13 cellular contexts compared by ENCODE assay signal in the genomic region with DNA sequence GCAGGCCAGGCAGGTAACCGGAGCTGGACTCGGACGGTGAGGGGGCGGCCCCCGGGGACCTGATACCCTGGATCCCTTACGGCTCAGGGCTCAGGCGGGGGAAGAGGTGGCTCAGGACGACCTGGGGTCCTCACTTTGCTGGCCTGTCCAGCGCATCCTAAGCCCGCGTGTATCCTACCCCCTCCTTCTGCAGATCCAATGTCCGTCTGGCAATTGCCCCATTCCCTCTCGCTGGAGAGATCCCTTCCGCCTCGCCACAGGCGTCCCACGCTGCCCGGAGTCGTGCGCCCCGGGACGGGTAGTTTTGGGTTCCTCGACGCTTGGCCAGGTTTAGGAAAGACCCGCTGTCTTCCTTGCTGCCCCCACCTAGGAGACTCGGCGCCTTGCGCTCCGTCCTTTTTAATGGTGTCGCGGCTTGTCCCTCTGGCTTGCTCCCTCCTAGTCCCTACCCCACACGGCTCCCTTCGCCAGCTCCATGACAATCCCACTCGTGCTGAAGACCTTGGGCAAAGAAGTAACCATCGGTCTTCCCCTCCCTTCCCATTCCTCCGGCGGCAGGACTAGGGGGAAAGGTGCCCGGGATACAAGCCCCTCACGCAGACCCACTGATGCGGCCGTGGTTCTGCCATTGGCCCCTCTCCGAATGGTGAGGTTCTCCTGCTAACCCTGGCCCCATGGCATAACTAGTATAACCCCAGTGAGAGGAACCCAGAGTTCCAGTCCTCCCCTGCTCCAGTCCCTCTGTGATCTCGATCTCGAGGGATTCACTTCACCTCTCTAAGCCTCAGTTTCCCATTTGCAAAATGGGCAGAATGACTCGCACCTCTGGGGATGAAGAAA.
DNase-seq lines count a peak whose midpoint lies in the region; ATAC-seq and TF ChIP-seq lines count a peak whose summit lies in the region.
"Had no signal": no experiment of that assay in that cellular context is flagged by ENCODE, and none has a peak within 500 bp of the region (broad histone marks: within the 10 kb centered on the region; RNA-seq: fewer than 3 reads in every experiment).

No MANE protein-coding gene starts in this region.

- DNase-seq in NCI-H748 (lab: John Stamatoyannopoulos, UW; ENCODE audit: unreplicated experiment) (peak; percentile 41), NCI-H748 treated with DMSO at 0.1 percent for 48 hours (lab: John Stamatoyannopoulos, UW) (no peak), activated B cell treated with CpG ODN at 0.5 μM for 24 hours (no peak), gastrocnemius medialis (no peak), lower leg skin (ENCODE audit: low spot score in 2 of 2) (no peak)
- DNase-seq: 8988T; effector CD4-positive, alpha-beta T cell; KG1; NCI-H226 had no signal

- H3K9me3 Mint-ChIP-seq in activated B cell treated with CpG ODN at 0.5 μM for 24 hours: no peaks in the 10 kb centered on the region

- H3K36me3 ChIP-seq in gastrocnemius medialis: no peaks in the 10 kb centered on the region
- H3K36me3 ChIP-seq: SJSA1 had no signal

- WGBS in lower leg skin, 2 donors: 4 to 5% methylated on average over 38 to 40 of the region's 45 CpGs

- peaks cover 33 to 38% of the 10 kb centered on the region in 2 donors for H3K4me1 ChIP-seq in gastrocnemius medialis

- H3K9me3 ChIP-seq in gastrocnemius medialis: no peaks in the 10 kb centered on the region

- no peak for ATAC-seq in activated B cell treated with CpG ODN at 0.5 μM for 24 hours (ENCODE audit: low read depth)
- ATAC-seq in gastrocnemius medialis: no peak
- ATAC-seq in HG02798 (IDR thresholded peaks at IDR 0.05; ENCODE audit: poor library complexity, unreplicated experiment): no peak
- no peak for ATAC-seq in HG02840 (IDR thresholded peaks at IDR 0.05; ENCODE audit: low FRiP score, unreplicated experiment)

- CTCF ChIA-PET in activated B cell treated with CpG ODN at 0.5 μM for 24 hours (lab: Charles Lee): no interaction called here

- H3K4me3 Mint-ChIP-seq in activated B cell treated with CpG ODN at 0.5 μM for 24 hours: peak overlapping the region; percentile 81

- in situ Hi-C loops in gastrocnemius medialis (cut with MboI; ENCODE audit: low sequenced_read_pairs in 4 of 4): no loop called here

- H3K27ac ChIP-seq in gastrocnemius medialis: no peak overlapping the region
- H3K27ac ChIP-seq: SJSA1 had no signal

- POLR2A ChIA-PET in activated B cell treated with CpG ODN at 0.5 μM for 24 hours (lab: Charles Lee): no interaction called here

- intact Hi-C loops in activated B cell treated with CpG ODN at 0.5 μM for 24 hours (cut with micrococcal nuclease): loop anchor here (5.0 to 10.0 kb wide), 3 partner anchors 170 to 952 kb away; a partner anchor contains a TSS
- intact Hi-C loops in gastrocnemius medialis (cut with DNase I; ENCODE audit: low total_unique reads): no loop called here
- intact Hi-C loops in lower leg skin (cut with DNase I; ENCODE audit: low total_unique reads): no loop called here

- TF ChIP-seq CTCF in activated B cell treated with CpG ODN at 0.5 μM for 24 hours (IDR thresholded peaks at IDR 0.05) (no peak), gastrocnemius medialis (IDR thresholded peaks at IDR 0.05 in 4 of 5, conservative IDR thresholded peaks at IDR 0.05 in 1 of 5) (no peak), lower leg skin (IDR thresholded peaks at IDR 0.05) (no peak)

- TF ChIP-seq POLR2A in gastrocnemius medialis (IDR thresholded peaks at IDR 0.05) (no peak), lower leg skin (IDR thresholded peaks at IDR 0.05) (no peak)

- no peak overlapping the region for H3K27ac Mint-ChIP-seq in activated B cell treated with CpG ODN at 0.5 μM for 24 hours

- peaks cover 57% of the 10 kb centered on the region for H3K27me3 Mint-ChIP-seq in activated B cell treated with CpG ODN at 0.5 μM for 24 hours

- H3K27me3 ChIP-seq in gastrocnemius medialis: peaks cover 88 to 97% (median 93%) of the 10 kb centered on the region in 3 donors

- no peaks in the 10 kb centered on the region for H3K36me3 Mint-ChIP-seq in activated B cell treated with CpG ODN at 0.5 μM for 24 hours (ENCODE audit: low read depth)

- peaks cover 47% of the 10 kb centered on the region for H3K4me1 Mint-ChIP-seq in activated B cell treated with CpG ODN at 0.5 μM for 24 hours

- H3K4me3 ChIP-seq in iPS-11a (ENCODE audit: low read depth, low read length) (peak overlapping the region; percentile 4), gastrocnemius medialis (peak overlapping the region in 3 of 4 donors; percentile 10 to 85 (median 19)), lower leg skin (ENCODE audit: low read depth, poor library complexity, severe bottlenecking) (no peak overlapping the region)
- H3K4me3 ChIP-seq: SJSA1 had no signal
